In the genomic region with DNA sequence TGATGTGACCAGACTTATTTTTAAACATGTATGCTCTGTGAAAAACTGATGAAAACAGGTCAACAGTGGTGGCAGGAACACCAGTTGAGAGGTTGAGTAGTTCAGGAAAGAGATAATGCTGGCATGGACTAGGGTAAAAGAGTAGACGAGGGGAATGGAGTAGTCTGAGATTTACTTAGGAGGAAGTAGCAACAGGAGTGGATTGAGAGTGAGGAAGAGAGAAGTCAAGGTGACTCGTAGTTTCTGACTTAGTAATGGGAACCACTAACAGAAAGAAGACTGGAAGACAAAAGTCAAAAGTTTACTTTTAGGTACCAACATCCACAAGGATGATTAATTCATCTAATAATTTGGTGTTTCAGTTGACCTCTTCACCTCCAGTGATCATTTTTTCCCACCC, we compare ENCODE assay signal across 11 cellular contexts. TPM values are rescaled to one million over a fixed set of nuclear protein-coding genes. Genes with fewer than 3 reads are reported as not detected.
DNase-seq lines count a peak whose midpoint lies in the region; ATAC-seq lines count a peak whose summit lies in the region.
"Had no signal": no experiment of that assay in that cellular context is flagged by ENCODE, and none has a peak within 500 bp of the region (broad histone marks: within the 10 kb centered on the region; RNA-seq: fewer than 3 reads in every experiment).

No MANE protein-coding gene starts in this region.

- H3K36me3 ChIP-seq in CD8-positive, alpha-beta memory T cell (ENCODE audit: insufficient read depth, low read length): peaks cover 11% of the 10 kb centered on the region
- peaks cover 10 to 27% (median 15%) of the 10 kb centered on the region in 3 experiments for H3K36me3 ChIP-seq in naive thymus-derived CD4-positive, alpha-beta T cell (ENCODE audit: control insufficient read depth in 2 of 3, insufficient read depth in 3 of 3, low read length in 3 of 3)

- H3K27ac ChIP-seq in CD8-positive, alpha-beta memory T cell (ENCODE audit: low read depth, low read length): no peak overlapping the region
- H3K27ac ChIP-seq in naive thymus-derived CD4-positive, alpha-beta T cell (ENCODE audit: low read depth, low read length): no peak overlapping the region

- no peak for ATAC-seq in naive thymus-derived CD4-positive, alpha-beta T cell
- ATAC-seq in GM21717 (IDR thresholded peaks at IDR 0.05; ENCODE audit: unreplicated experiment) (no peak), GM18511 (IDR thresholded peaks at IDR 0.05; ENCODE audit: unreplicated experiment) (no peak)

- H3K27ac Mint-ChIP-seq in CD8-positive, alpha-beta memory T cell: peak overlapping the region in 7 of 8 donors; percentile 12 to 82 (median 62)
- peak overlapping the region; percentile 90 for H3K27ac Mint-ChIP-seq in activated T-helper 1 cell treated with anti-CD3 and anti-CD28 coated beads, Interleukin-12 subunit alpha, Interleukin-12 subunit beta, Interleukin-2, Interleukin-4 antibody, amounts not matched to agents 30 ng/mL and 10 ng/mL and 1 ng/mL, durations not matched to agents 14 hours and 24 hours and 36 hours
- peak overlapping the region; percentile 16 to 87 (median 82) for H3K27ac Mint-ChIP-seq in naive thymus-derived CD4-positive, alpha-beta T cell

- H3K27me3 ChIP-seq in CD8-positive, alpha-beta memory T cell (ENCODE audit: insufficient read depth, low read length, poor library complexity, severe bottlenecking): no peaks in the 10 kb centered on the region
- H3K27me3 ChIP-seq in naive thymus-derived CD4-positive, alpha-beta T cell (ENCODE audit: control insufficient read depth in 2 of 2, insufficient read depth in 2 of 2, low read length in 2 of 2): no peaks in the 10 kb centered on the region

- intact Hi-C loops in activated T-helper 1 cell treated with anti-CD3 and anti-CD28 coated beads, Interleukin-12 subunit alpha, Interleukin-12 subunit beta, Interleukin-2, Interleukin-4 antibody, amounts not matched to agents 30 ng/mL and 10 ng/mL and 1 ng/mL, durations not matched to agents 14 hours and 24 hours and 36 hours (cut with micrococcal nuclease): loop anchor here (10.0 kb wide), 1 partner anchor 299 kb away; no protein-coding TSS in a partner anchor
- intact Hi-C loops in naive thymus-derived CD4-positive, alpha-beta T cell (cut with micrococcal nuclease): no loop called here

- POLR2A ChIA-PET in CD8-positive, alpha-beta memory T cell (lab: Charles Lee): interaction anchor here (1.0 kb wide), 1 partner anchor 74 kb away, joined by 3 read pairs; no protein-coding TSS in a partner anchor
- POLR2A ChIA-PET in naive thymus-derived CD4-positive, alpha-beta T cell (lab: Charles Lee): interaction anchor here (0.6 to 11.7 kb wide), 5 partner anchors 11 to 152 kb away, joined by 3 to 248 read pairs (median 4); a partner anchor contains a TSS

- H3K27me3 Mint-ChIP-seq in CD8-positive, alpha-beta memory T cell: no peaks in the 10 kb centered on the region
- no peaks in the 10 kb centered on the region for H3K27me3 Mint-ChIP-seq in activated T-helper 1 cell treated with anti-CD3 and anti-CD28 coated beads, Interleukin-12 subunit alpha, Interleukin-12 subunit beta, Interleukin-2, Interleukin-4 antibody, amounts not matched to agents 30 ng/mL and 10 ng/mL and 1 ng/mL, durations not matched to agents 14 hours and 24 hours and 36 hours (ENCODE audit: insufficient read depth)
- H3K27me3 Mint-ChIP-seq in naive thymus-derived CD4-positive, alpha-beta T cell: no peaks in the 10 kb centered on the region

- H3K9me3 ChIP-seq in CD8-positive, alpha-beta memory T cell (ENCODE audit: low read length): no peaks in the 10 kb centered on the region
- no peaks in the 10 kb centered on the region for H3K9me3 ChIP-seq in naive thymus-derived CD4-positive, alpha-beta T cell (ENCODE audit: control insufficient read depth in 2 of 3, low read length in 3 of 3)

- no peak overlapping the region for H3K4me3 ChIP-seq in CD8-positive, alpha-beta memory T cell (ENCODE audit: low read length)
- no peak overlapping the region for H3K4me3 ChIP-seq in naive thymus-derived CD4-positive, alpha-beta T cell (ENCODE audit: low read length)

- peak overlapping the region in 3 of 7 donors; percentile 6 to 28 (median 23) for H3K4me3 Mint-ChIP-seq in CD8-positive, alpha-beta memory T cell
- peak overlapping the region; percentile 65 for H3K4me3 Mint-ChIP-seq in activated T-helper 1 cell treated with anti-CD3 and anti-CD28 coated beads, Interleukin-12 subunit alpha, Interleukin-12 subunit beta, Interleukin-2, Interleukin-4 antibody, amounts not matched to agents 30 ng/mL and 10 ng/mL and 1 ng/mL, durations not matched to agents 14 hours and 24 hours and 36 hours
- H3K4me3 Mint-ChIP-seq in naive thymus-derived CD4-positive, alpha-beta T cell: peak overlapping the region in 4 of 10 donors; percentile 2 to 58 (median 31)

- H3K9me3 Mint-ChIP-seq in CD8-positive, alpha-beta memory T cell: no peaks in the 10 kb centered on the region
- H3K9me3 Mint-ChIP-seq in activated T-helper 1 cell treated with anti-CD3 and anti-CD28 coated beads, Interleukin-12 subunit alpha, Interleukin-12 subunit beta, Interleukin-2, Interleukin-4 antibody, amounts not matched to agents 30 ng/mL and 10 ng/mL and 1 ng/mL, durations not matched to agents 14 hours and 24 hours and 36 hours: no peaks in the 10 kb centered on the region
- peaks cover 0 to 4% (median 0%) of the 10 kb centered on the region in 11 donors for H3K9me3 Mint-ChIP-seq in naive thymus-derived CD4-positive, alpha-beta T cell

- in situ Hi-C loops in G401 (cut with HindIII; ENCODE audit: low sequenced_read_pairs): no loop called here

- peaks cover 45% of the 10 kb centered on the region for H3K4me1 ChIP-seq in CD8-positive, alpha-beta memory T cell (ENCODE audit: insufficient read depth, low read length)
- peaks cover 14 to 31% of the 10 kb centered on the region in 2 donors for H3K4me1 ChIP-seq in naive thymus-derived CD4-positive, alpha-beta T cell (ENCODE audit: control insufficient read depth in 2 of 2, insufficient read depth in 2 of 2, low read length in 2 of 2)

- CTCF ChIA-PET in CD8-positive, alpha-beta memory T cell (lab: Charles Lee): no interaction called here
- CTCF ChIA-PET in naive thymus-derived CD4-positive, alpha-beta T cell (lab: Charles Lee): interaction anchor here (0.9 kb wide), 1 partner anchor 16 kb away, joined by 3 read pairs; no protein-coding TSS in a partner anchor

- no peak for DNase-seq in CD8-positive, alpha-beta memory T cell
- DNase-seq in HT1080 (ENCODE audit: low read depth) (peak; percentile 55), COLO668 (lab: John Stamatoyannopoulos, UW; ENCODE audit: unreplicated experiment) (no peak), G401 (ENCODE audit: low spot score) (no peak)
- DNase-seq in activated T-helper 1 cell treated with anti-CD3 and anti-CD28 coated beads, Interleukin-12 subunit alpha, Interleukin-12 subunit beta, Interleukin-2, Interleukin-4 antibody, amounts not matched to agents 30 ng/mL and 10 ng/mL and 1 ng/mL, durations not matched to agents 14 hours and 24 hours and 36 hours (ENCODE audit: low spot score): no peak
- DNase-seq in naive thymus-derived CD4-positive, alpha-beta T cell: no peak
- DNase-seq: amniotic stem cell, NCI-H510A, retina had no signal

- peaks cover 56 to 72% (median 62%) of the 10 kb centered on the region in 3 donors for H3K4me1 Mint-ChIP-seq in CD8-positive, alpha-beta memory T cell
- H3K4me1 Mint-ChIP-seq in activated T-helper 1 cell treated with anti-CD3 and anti-CD28 coated beads, Interleukin-12 subunit alpha, Interleukin-12 subunit beta, Interleukin-2, Interleukin-4 antibody, amounts not matched to agents 30 ng/mL and 10 ng/mL and 1 ng/mL, durations not matched to agents 14 hours and 24 hours and 36 hours (ENCODE audit: low read depth): peaks cover 79% of the 10 kb centered on the region
- peaks cover 58 to 78% (median 71%) of the 10 kb centered on the region in 7 donors for H3K4me1 Mint-ChIP-seq in naive thymus-derived CD4-positive, alpha-beta T cell

- H3K36me3 Mint-ChIP-seq in CD8-positive, alpha-beta memory T cell: peaks cover 0 to 65% (median 9%) of the 10 kb centered on the region in 3 donors
- H3K36me3 Mint-ChIP-seq in activated T-helper 1 cell treated with anti-CD3 and anti-CD28 coated beads, Interleukin-12 subunit alpha, Interleukin-12 subunit beta, Interleukin-2, Interleukin-4 antibody, amounts not matched to agents 30 ng/mL and 10 ng/mL and 1 ng/mL, durations not matched to agents 14 hours and 24 hours and 36 hours (ENCODE audit: low read depth): peaks cover 56% of the 10 kb centered on the region
- H3K36me3 Mint-ChIP-seq in naive thymus-derived CD4-positive, alpha-beta T cell: peaks cover 6 to 43% (median 22%) of the 10 kb centered on the region in 5 donors

RNA-seq across cellular contexts. Expression of a gene that starts 3.6 kb away (rescaled TPM):
- total RNA-seq in CD8-positive, alpha-beta memory T cell: 10 to 100 TPM; 59.6 to 60.7 TPM
- 36.1 TPM for polyA plus RNA-seq in CD8-positive, alpha-beta memory T cell
- 54.4 and 56.8 TPM in 2 replicates for total RNA-seq in HT1080 (2014; rRNA removed; shearing (Covaris generic))
- 35.2 and 55.7 TPM in 2 replicates for polyA plus RNA-seq in HT1080 (2015; cell fraction: cytosol; rRNA removed)
- polyA plus RNA-seq in HT1080 (2015; cell fraction: nucleus; rRNA removed): 31.4 and 39.7 TPM in 2 replicates
- total RNA-seq in activated T-helper 1 cell treated with anti-CD3 and anti-CD28 coated beads, Interleukin-12 subunit alpha, Interleukin-12 subunit beta, Interleukin-2, Interleukin-4 antibody, amounts not matched to agents 30 ng/mL and 10 ng/mL and 1 ng/mL, durations not matched to agents 14 hours and 24 hours and 36 hours: 55.6 and 59.2 TPM in 2 replicates
- total RNA-seq in naive thymus-derived CD4-positive, alpha-beta T cell: 10 to 100 TPM; 23.8 to 45.5 (median 34.0) TPM
- polyA plus RNA-seq in naive thymus-derived CD4-positive, alpha-beta T cell: 10 to 100 TPM; 31.1 to 34.4 TPM
- 50.9 and 53.8 TPM in 2 replicates for total RNA-seq in G401 (2014; rRNA removed; shearing (Covaris generic))

RNA-seq across cellular contexts. Expression of a gene that starts 6.2 kb away (rescaled TPM):
- 10 to 100 TPM; 11.1 to 11.9 TPM for total RNA-seq in CD8-positive, alpha-beta memory T cell
- 22.2 TPM for polyA plus RNA-seq in CD8-positive, alpha-beta memory T cell
- 0.80 TPM in 1 of 2 replicates, not detected in the other for total RNA-seq in HT1080 (2014; rRNA removed; shearing (Covaris generic))
- polyA plus RNA-seq in HT1080 (2015; cell fraction: cytosol; rRNA removed): 4.2 and 4.5 TPM in 2 replicates
- 1.8 and 3.1 TPM in 2 replicates for polyA plus RNA-seq in HT1080 (2015; cell fraction: nucleus; rRNA removed)
- 12.7 and 16.1 TPM in 2 replicates for total RNA-seq in activated T-helper 1 cell treated with anti-CD3 and anti-CD28 coated beads, Interleukin-12 subunit alpha, Interleukin-12 subunit beta, Interleukin-2, Interleukin-4 antibody, amounts not matched to agents 30 ng/mL and 10 ng/mL and 1 ng/mL, durations not matched to agents 14 hours and 24 hours and 36 hours
- total RNA-seq in naive thymus-derived CD4-positive, alpha-beta T cell: 10 to 100 TPM; 12.5 to 19.5 (median 16.2) TPM
- 10 to 100 TPM; 61.7 to 80.8 TPM for polyA plus RNA-seq in naive thymus-derived CD4-positive, alpha-beta T cell
- total RNA-seq in G401 (2014; rRNA removed; shearing (Covaris generic)): 1.3 TPM in 1 of 2 replicates, not detected in the other

RNA-seq across cellular contexts. Expression of a gene that starts 10.7 kb away (rescaled TPM):
- total RNA-seq in CD8-positive, alpha-beta memory T cell: 10 to 100 TPM; 14.1 to 17.0 TPM
- polyA plus RNA-seq in CD8-positive, alpha-beta memory T cell: 3.5 TPM
- 5.0 and 5.3 TPM in 2 replicates for total RNA-seq in HT1080 (2014; rRNA removed; shearing (Covaris generic))
- polyA plus RNA-seq in HT1080 (2015; cell fraction: cytosol; rRNA removed): 5.4 and 9.3 TPM in 2 replicates
- 121 and 141 TPM in 2 replicates for polyA plus RNA-seq in HT1080 (2015; cell fraction: nucleus; rRNA removed)
- 17.2 and 21.2 TPM in 2 replicates for total RNA-seq in activated T-helper 1 cell treated with anti-CD3 and anti-CD28 coated beads, Interleukin-12 subunit alpha, Interleukin-12 subunit beta, Interleukin-2, Interleukin-4 antibody, amounts not matched to agents 30 ng/mL and 10 ng/mL and 1 ng/mL, durations not matched to agents 14 hours and 24 hours and 36 hours
- total RNA-seq in naive thymus-derived CD4-positive, alpha-beta T cell: 10 to 100 TPM; 37.9 to 77.8 (median 72.4) TPM
- 1 to 10 TPM; 6.3 to 6.8 TPM for polyA plus RNA-seq in naive thymus-derived CD4-positive, alpha-beta T cell
- 11.6 and 27.4 TPM in 2 replicates for total RNA-seq in G401 (2014; rRNA removed; shearing (Covaris generic))

RNA-seq across cellular contexts. Expression of a gene that starts 11.0 kb away (rescaled TPM):
- total RNA-seq in CD8-positive, alpha-beta memory T cell: 100 to 1,000 TPM; 120 to 126 TPM
- 105 TPM for polyA plus RNA-seq in CD8-positive, alpha-beta memory T cell
- total RNA-seq in HT1080 (2014; rRNA removed; shearing (Covaris generic)): 24.9 and 36.9 TPM in 2 replicates
- 59.2 and 64.8 TPM in 2 replicates for polyA plus RNA-seq in HT1080 (2015; cell fraction: cytosol; rRNA removed)
- 46.1 and 48.1 TPM in 2 replicates for polyA plus RNA-seq in HT1080 (2015; cell fraction: nucleus; rRNA removed)
- 94.3 and 107 TPM in 2 replicates for total RNA-seq in activated T-helper 1 cell treated with anti-CD3 and anti-CD28 coated beads, Interleukin-12 subunit alpha, Interleukin-12 subunit beta, Interleukin-2, Interleukin-4 antibody, amounts not matched to agents 30 ng/mL and 10 ng/mL and 1 ng/mL, durations not matched to agents 14 hours and 24 hours and 36 hours
- 10 to 100 TPM; 40.4 to 90.1 (median 52.4) TPM for total RNA-seq in naive thymus-derived CD4-positive, alpha-beta T cell
- polyA plus RNA-seq in naive thymus-derived CD4-positive, alpha-beta T cell: 100 to 1,000 TPM; 112 to 142 TPM
- total RNA-seq in G401 (2014; rRNA removed; shearing (Covaris generic)): 24.4 and 44.6 TPM in 2 replicates
